In the genomic region with DNA sequence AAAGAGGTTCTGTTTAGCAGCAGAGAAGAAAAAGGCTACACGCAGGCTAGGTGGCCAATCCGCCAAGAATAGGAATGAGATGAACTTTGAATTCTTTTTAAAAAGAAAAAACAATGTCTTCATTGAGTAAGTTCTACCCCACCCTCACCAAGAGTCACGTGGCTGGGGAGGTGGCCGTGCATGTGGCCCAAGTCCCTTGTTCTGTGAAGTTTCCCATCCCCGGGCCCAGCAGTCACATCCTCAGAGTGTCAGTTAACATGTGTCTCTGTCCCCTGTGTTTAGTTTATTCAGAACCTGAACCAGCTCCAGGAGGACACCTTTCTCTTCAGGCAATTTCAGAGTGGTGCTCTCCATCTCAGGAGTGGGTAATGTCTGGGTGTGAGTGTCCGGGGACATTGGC, we compare ENCODE assay signal across 1 cellular context.
TF ChIP-seq lines count a peak whose summit lies in the region.

No MANE protein-coding gene starts in this region.

TF ChIP-seq in WTC11, 78 proteins besides CTCF, POLR2A, EP300 and RAD21 (continued from another document):
- TF ChIP-seq, protein P1, sequence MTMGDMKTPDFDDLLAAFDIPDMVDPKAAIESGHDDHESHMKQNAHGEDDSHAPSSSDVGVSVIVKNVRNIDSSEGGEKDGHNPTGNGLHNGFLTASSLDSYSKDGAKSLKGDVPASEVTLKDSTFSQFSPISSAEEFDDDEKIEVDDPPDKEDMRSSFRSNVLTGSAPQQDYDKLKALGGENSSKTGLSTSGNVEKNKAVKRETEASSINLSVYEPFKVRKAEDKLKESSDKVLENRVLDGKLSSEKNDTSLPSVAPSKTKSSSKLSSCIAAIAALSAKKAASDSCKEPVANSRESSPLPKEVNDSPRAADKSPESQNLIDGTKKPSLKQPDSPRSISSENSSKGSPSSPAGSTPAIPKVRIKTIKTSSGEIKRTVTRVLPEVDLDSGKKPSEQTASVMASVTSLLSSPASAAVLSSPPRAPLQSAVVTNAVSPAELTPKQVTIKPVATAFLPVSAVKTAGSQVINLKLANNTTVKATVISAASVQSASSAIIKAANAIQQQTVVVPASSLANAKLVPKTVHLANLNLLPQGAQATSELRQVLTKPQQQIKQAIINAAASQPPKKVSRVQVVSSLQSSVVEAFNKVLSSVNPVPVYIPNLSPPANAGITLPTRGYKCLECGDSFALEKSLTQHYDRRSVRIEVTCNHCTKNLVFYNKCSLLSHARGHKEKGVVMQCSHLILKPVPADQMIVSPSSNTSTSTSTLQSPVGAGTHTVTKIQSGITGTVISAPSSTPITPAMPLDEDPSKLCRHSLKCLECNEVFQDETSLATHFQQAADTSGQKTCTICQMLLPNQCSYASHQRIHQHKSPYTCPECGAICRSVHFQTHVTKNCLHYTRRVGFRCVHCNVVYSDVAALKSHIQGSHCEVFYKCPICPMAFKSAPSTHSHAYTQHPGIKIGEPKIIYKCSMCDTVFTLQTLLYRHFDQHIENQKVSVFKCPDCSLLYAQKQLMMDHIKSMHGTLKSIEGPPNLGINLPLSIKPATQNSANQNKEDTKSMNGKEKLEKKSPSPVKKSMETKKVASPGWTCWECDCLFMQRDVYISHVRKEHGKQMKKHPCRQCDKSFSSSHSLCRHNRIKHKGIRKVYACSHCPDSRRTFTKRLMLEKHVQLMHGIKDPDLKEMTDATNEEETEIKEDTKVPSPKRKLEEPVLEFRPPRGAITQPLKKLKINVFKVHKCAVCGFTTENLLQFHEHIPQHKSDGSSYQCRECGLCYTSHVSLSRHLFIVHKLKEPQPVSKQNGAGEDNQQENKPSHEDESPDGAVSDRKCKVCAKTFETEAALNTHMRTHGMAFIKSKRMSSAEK (CRISPR knock-in tag; IDR thresholded peaks at IDR 0.05; ENCODE audit: borderline replicate concordance): no peak
TF ChIP-seq in WTC11: peak in this region for 0.
